14 cellular contexts compared by ENCODE assay signal in genomic region chr12:28024231-28024995, GRCh38. TPM values are rescaled to one million over a fixed set of nuclear protein-coding genes. Genes with fewer than 3 reads are reported as not detected.
DNase-seq lines count a peak whose midpoint lies in the region; TF ChIP-seq lines count a peak whose summit lies in the region.
"Had no signal": no experiment of that assay in that cellular context is flagged by ENCODE, and none has a peak within 500 bp of the region (broad histone marks: within the 10 kb centered on the region; RNA-seq: fewer than 3 reads in every experiment).

No MANE protein-coding gene starts in this region.

- H3K4me3 ChIP-seq in ACC112 (ENCODE audit: low read depth, low read length) = peak overlapping the region; percentile 24; the same call in 1 of the 2 replicates
- H3K4me3 ChIP-seq in HEK293 (ENCODE audit: low read depth, low read length) = no peak overlapping the region
- no peak overlapping the region for H3K4me3 ChIP-seq in fibroblast of villous mesenchyme (ENCODE audit: low read depth, low read length)

- no peaks in the 10 kb centered on the region for H3K79me2 ChIP-seq in ACC112 (ENCODE audit: control insufficient read depth, insufficient read depth, low read length, unreplicated experiment)

- H3K27ac ChIP-seq in ACC112 (ENCODE audit: low read depth, low read length) = peak overlapping the region; percentile 97
- no peak overlapping the region for H3K27ac ChIP-seq in HEK293 (ENCODE audit: extremely low read depth, low read depth, low read length)

- CTCF ChIA-PET in HEK293 (lab: Yijun Ruan, JAX) = no interaction called here

- H3K36me3 ChIP-seq in ACC112 (ENCODE audit: insufficient read depth, low read length) = no peaks in the 10 kb centered on the region
- H3K36me3 ChIP-seq in HEK293 (ENCODE audit: control insufficient read depth in 2 of 2, insufficient read depth in 1 of 2, low read length in 2 of 2) = no peaks in the 10 kb centered on the region

- peaks cover 25% of the 10 kb centered on the region for H3K4me1 ChIP-seq in ACC112 (ENCODE audit: control insufficient read depth, insufficient read depth, low read length, unreplicated experiment)
- no peaks in the 10 kb centered on the region for H3K4me1 ChIP-seq in HEK293 (ENCODE audit: control insufficient read depth, insufficient read depth, low read length)

- no peak for TF ChIP-seq CTCF in HEK293 (tag by site-specific recombination; IDR thresholded peaks at IDR 0.05)
- TF ChIP-seq CTCF in fibroblast of villous mesenchyme (IDR thresholded peaks at IDR 0.05; ENCODE audit: insufficient read depth, low read depth, low read length) = no peak

- H3K27me3 ChIP-seq in ACC112 (ENCODE audit: insufficient read depth, low read length) = no peaks in the 10 kb centered on the region

- POLR2A ChIA-PET in HEK293 (lab: Yijun Ruan, JAX) = no interaction called here

- H2AFZ ChIP-seq in ACC112 (ENCODE audit: low read length, unreplicated experiment) = no peak overlapping the region

- DNase-seq in T1000 (lab: John Stamatoyannopoulos, UW) = peak; percentile 12
- peak; percentile 13 for DNase-seq in fibroblast of villous mesenchyme (ENCODE audit: low read depth)
- no peak for DNase-seq in NCI-H2081 treated with DMSO at 0.1 percent for 48 hours (lab: John Stamatoyannopoulos, UW)
- DNase-seq in NCI-H1048 (lab: John Stamatoyannopoulos, UW) = no peak
- no peak for DNase-seq in NCI-H2196 (lab: John Stamatoyannopoulos, UW; ENCODE audit: unreplicated experiment)
- no peak for DNase-seq in activated gamma-delta T cell treated with Interleukin-2 at 50 U/mL for 16 hours
- DNase-seq: activated CD4-positive, alpha-beta T cell treated with anti-CD3 and anti-CD28 coated beads for 1 hour; NCI-H526; substantia nigra had no signal

- H3K9me3 ChIP-seq in HEK293 (ENCODE audit: control insufficient read depth, insufficient read depth, low read depth, low read length) = no peaks in the 10 kb centered on the region

TF ChIP-seq in HEK293, 187 proteins besides CTCF, POLR2A, EP300 and RAD21:
- peak; percentile 67 for TF ChIP-seq ATF2 (tag by site-specific recombination; IDR thresholded peaks at IDR 0.05; ENCODE audit: low read depth)
- no peak for TF ChIP-seq ZNF214 (tag by site-specific recombination; IDR thresholded peaks at IDR 0.05; ENCODE audit: borderline replicate concordance)
- TF ChIP-seq BCL11A (tag by site-specific recombination; IDR thresholded peaks at IDR 0.05; ENCODE audit: low read depth) = no peak
- TF ChIP-seq KLF9 (tag by site-specific recombination; IDR thresholded peaks at IDR 0.05; ENCODE audit: low read depth) = no peak
TF ChIP-seq in HEK293: peak in this region for 1.

RNA-seq across cellular contexts. Expression of gene PTHLH, which starts 51.9 kb away (rescaled TPM):
- total RNA-seq in fibroblast of villous mesenchyme = 1.3 and 1.6 TPM in 2 replicates
- total RNA-seq: activated T-helper 1 cell treated with anti-CD3 and anti-CD28 coated beads, Interleukin-12 subunit alpha, Interleukin-12 subunit beta, Interleukin-2, Interleukin-4 antibody, amounts not matched to agents 30 ng/mL and 10 ng/mL and 1 ng/mL, durations not matched to agents 14 hours and 24 hours and 36 hours; B cell; cerebellum had no signal

Comparison
In these comparisons a context has a peak if more than half of its experiments do, and no peak if none do; other contexts are left out.
1. DNase-seq: peak in T1000 (single experiment) and fibroblast of villous mesenchyme (single experiment); none in NCI-H2081 treated with DMSO at 0.1 percent for 48 hours (single experiment), NCI-H1048 (single experiment), NCI-H2196 (single experiment) and activated gamma-delta T cell treated with Interleukin-2 at 50 U/mL for 16 hours (single experiment).